In genomic region chr12:56078931-56079728, GRCh38 we compare ENCODE assay signal across 8 cellular contexts. TPM values are rescaled to one million over a fixed set of nuclear protein-coding genes. Genes with fewer than 3 reads are reported as not detected.
DNase-seq lines count a peak whose midpoint lies in the region; ATAC-seq, FAIRE-seq and TF ChIP-seq lines count a peak whose summit lies in the region.

No MANE protein-coding gene starts in this region.

- H3K4ac ChIP-seq in H1 (replicated peaks; ENCODE audit: insufficient read length, low read depth, low read length): no peak overlapping the region

- no peak overlapping the region for H3K27ac Mint-ChIP-seq in activated CD8-positive, alpha-beta memory T cell treated with anti-CD3 and anti-CD28 coated beads, Interleukin-2, amount 10 ng/mL, durations not matched to agents 7 days and 5 days

- H2BK12ac ChIP-seq in H1 (ENCODE audit: low read depth, low read length): peak overlapping the region; percentile 100

- peak overlapping the region; percentile 98 for H4K91ac ChIP-seq in H1 (replicated peaks; ENCODE audit: insufficient read length, low read length)

- ATAC-seq in HG03108 (IDR thresholded peaks at IDR 0.05; ENCODE audit: unreplicated experiment) (peak; percentile 57), HG03520 (IDR thresholded peaks at IDR 0.05; ENCODE audit: unreplicated experiment) (no peak)
- peak; percentile 74 for ATAC-seq in activated CD8-positive, alpha-beta memory T cell treated with anti-CD3 and anti-CD28 coated beads, Interleukin-2, amount 10 ng/mL, durations not matched to agents 7 days and 5 days

- 4% methylated on average over 50 of the region's 50 CpGs; no CpG with 5 or more reads in 1 of the 2 experiments for WGBS in H1 (ENCODE audit: extremely low coverage in 1 of 2, insufficient coverage in 1 of 2, insufficient read length in 1 of 2, insufficient replicate concordance in 2 of 2, low coverage in 1 of 2, low lambda C conversion rate in 2 of 2, missing lambda C conversion rate in 1 of 2), 2 experiments

- H3K4me3 Mint-ChIP-seq in activated CD8-positive, alpha-beta memory T cell treated with anti-CD3 and anti-CD28 coated beads, Interleukin-2, amount 10 ng/mL, durations not matched to agents 7 days and 5 days: peak overlapping the region; percentile 76

- POLR2A ChIA-PET in GM10248 (lab: Yijun Ruan, JAX) (interaction anchor here (0.7 kb wide), 1 partner anchor 25 kb away, joined by 3 read pairs; the partner anchor contains the start of gene PA2G4), H1 (lab: Charles Lee; ENCODE audit: partially characterized antibody) (interaction anchor here (0.6 to 8.9 kb wide), 32 partner anchors 13 to 355 kb away, joined by 3 to 112 read pairs (median 4); partner anchors contain the start of genes ESYT1, IKZF4, MYL6 and PA2G4)

- H2BK5ac ChIP-seq in H1 (ENCODE audit: low read depth, low read length): peak overlapping the region; percentile 98

- H3K36me3 ChIP-seq in H1 (ENCODE audit: control insufficient read depth in 2 of 4, insufficient read depth in 4 of 4, low read length in 3 of 4): peaks cover 0 to 2% (median 0%) of the 10 kb centered on the region in 4 experiments; a peak in 4 of 8 replicates

- H3K4me1 ChIP-seq in H1 (replicated peaks in 1 of 4; ENCODE audit: control insufficient read depth in 3 of 4, insufficient read depth in 4 of 4, low read length in 3 of 4): peaks cover 3 to 17% (median 11%) of the 10 kb centered on the region in 4 experiments

- H3K4me3 ChIP-seq in H1 (ENCODE audit: extremely low read depth in 1 of 4, insufficient read depth in 2 of 4, low read depth in 3 of 4, low read length in 4 of 4): peak overlapping the region; percentile 74 to 89 (median 80)

- TF ChIP-seq EP300 in H1 (IDR thresholded peaks at IDR 0.05; ENCODE audit: borderline replicate concordance in 1 of 2, low read depth in 2 of 2, low read length in 2 of 2): 0 out of 3 replicates have a peak, but pooled peaks of 1 of the 2 experiments have one; percentile 38

- H2BK15ac ChIP-seq in H1 (ENCODE audit: low read length): peak overlapping the region; percentile 100

- no peaks in the 10 kb centered on the region for H3K9me3 Mint-ChIP-seq in activated CD8-positive, alpha-beta memory T cell treated with anti-CD3 and anti-CD28 coated beads, Interleukin-2, amount 10 ng/mL, durations not matched to agents 7 days and 5 days (ENCODE audit: low read depth)

- peak overlapping the region; percentile 79 to 95 (median 86) for H3K9ac ChIP-seq in H1 (replicated peaks in 1 of 4; ENCODE audit: extremely low read depth in 1 of 4, low read depth in 3 of 4, low read length in 3 of 4)

- peak overlapping the region; percentile 62 to 97 for H3K4me2 ChIP-seq in H1 (ENCODE audit: insufficient read depth in 1 of 2, low read depth in 2 of 2, low read length in 2 of 2)

- H3K27me3 ChIP-seq in H1 (replicated peaks in 1 of 4; ENCODE audit: control insufficient read depth in 3 of 4, extremely low read depth in 1 of 4, insufficient read depth in 3 of 4, low read length in 3 of 4): no peaks in the 10 kb centered on the region

- 0 out of 2 replicates have a peak overlapping the region, but pooled peaks have one; percentile 61 for H2BK20ac ChIP-seq in H1 (ENCODE audit: low read length)

- H3K9me3 ChIP-seq in H1 (ENCODE audit: insufficient read depth in 2 of 2, low read depth in 1 of 2, low read length in 1 of 2): no peaks in the 10 kb centered on the region; a peak in 1 of 4 replicates

- peak overlapping the region; percentile 100 for H3K18ac ChIP-seq in H1 (ENCODE audit: extremely low read depth, low read length)

- no peak for FAIRE-seq in H1 (lab: Jason Lieb, UNC)

- H3K36me3 Mint-ChIP-seq in activated CD8-positive, alpha-beta memory T cell treated with anti-CD3 and anti-CD28 coated beads, Interleukin-2, amount 10 ng/mL, durations not matched to agents 7 days and 5 days: no peaks in the 10 kb centered on the region

- peaks cover 6% of the 10 kb centered on the region; the same call in 1 of the 2 replicates for H3K79me1 ChIP-seq in H1 (ENCODE audit: low read depth, low read length)

- peak overlapping the region; percentile 92 for H3K27ac ChIP-seq in H1 (ENCODE audit: low read depth, low read length)

- peak overlapping the region; percentile 99 for H4K8ac ChIP-seq in H1 (ENCODE audit: extremely low read depth, insufficient read depth, low read length)

- TF ChIP-seq RAD21 in H1 (IDR thresholded peaks at IDR 0.05 in 1 of 2, conservative IDR thresholded peaks at IDR 0.05 in 1 of 2; ENCODE audit: low read depth in 2 of 2, low read length in 2 of 2): peak; percentile 35 to 51; a peak in 3 of 4 replicates

- CTCF ChIA-PET in GM10248 (lab: Yijun Ruan, JAX): interaction anchor here (1.0 to 2.6 kb wide), 14 partner anchors 9 to 340 kb away, joined by 3 to 11 read pairs (median 3); partner anchors contain the start of genes PA2G4 and RNF41
- CTCF ChIA-PET in activated CD8-positive, alpha-beta memory T cell treated with anti-CD3 and anti-CD28 coated beads, Interleukin-2, amount 10 ng/mL, durations not matched to agents 7 days and 5 days (lab: Charles Lee): interaction anchor here (0.7 to 3.1 kb wide), 16 partner anchors 11 to 153 kb away, joined by 3 to 13 read pairs (median 4); partner anchors contain the start of genes PA2G4 and ZC3H10
- CTCF ChIA-PET in H1 (lab: Charles Lee; ENCODE audit: partially characterized antibody): interaction anchor here (0.6 to 5.1 kb wide), 21 partner anchors 11 to 362 kb away, joined by 3 to 31 read pairs (median 5); partner anchors contain the start of genes ORMDL2, PA2G4, RNF41 and SARNP

- peak in 1 of 2 experiments; percentile 84; a peak in 2 of 3 replicates for TF ChIP-seq POLR2A in H1 (IDR thresholded peaks at IDR 0.05; ENCODE audit: control extremely low read depth in 1 of 2, low read depth in 2 of 2, low read length in 2 of 2)

- peak; percentile 79 for DNase-seq in GM10248 (ENCODE audit: extremely low spot score)
- DNase-seq in NCI-H82 treated with DMSO at 0.1 percent for 48 hours (lab: John Stamatoyannopoulos, UW; ENCODE audit: unreplicated experiment): peak; percentile 60
- DNase-seq in activated CD8-positive, alpha-beta memory T cell treated with anti-CD3 and anti-CD28 coated beads, Interleukin-2, amount 10 ng/mL, durations not matched to agents 7 days and 5 days: peak; percentile 65
- peak; percentile 82 to 98 for DNase-seq in H1 (ENCODE audit: low read depth in 1 of 2, low spot score in 2 of 2)
- peak; percentile 85 for DNase-seq in medulla oblongata (ENCODE audit: extremely low spot score)
- peak; percentile 16 to 38 (median 16) for DNase-seq in stimulated activated CD4-positive, alpha-beta T cell treated with anti-CD3 and anti-CD28 coated beads, TNF-alpha, amount 100 ng/mL, for 48 hours (ENCODE audit: low read depth in 3 of 3)

- peak overlapping the region; percentile 96 for H2BK120ac ChIP-seq in H1 (replicated peaks; ENCODE audit: low read depth, low read length)

- peaks cover 2 to 10% of the 10 kb centered on the region in 2 experiments for H4K20me1 ChIP-seq in H1 (replicated peaks in 1 of 2; ENCODE audit: control insufficient read depth in 1 of 2, insufficient read depth in 2 of 2, low read length in 2 of 2)

- H2AFZ ChIP-seq in H1 (ENCODE audit: low read length): peak overlapping the region; percentile 99

- H3K4me1 Mint-ChIP-seq in activated CD8-positive, alpha-beta memory T cell treated with anti-CD3 and anti-CD28 coated beads, Interleukin-2, amount 10 ng/mL, durations not matched to agents 7 days and 5 days: peaks cover 14% of the 10 kb centered on the region

- peaks cover 7% of the 10 kb centered on the region; the same call in 1 of the 2 replicates for H3K23me2 ChIP-seq in H1 (ENCODE audit: low read depth, low read length)

- peak overlapping the region; percentile 97 for H3K56ac ChIP-seq in H1 (replicated peaks; ENCODE audit: insufficient read length, low read depth, low read length)

- no peak overlapping the region for H3K14ac ChIP-seq in H1 (ENCODE audit: insufficient read length)

- no peak overlapping the region for H3K23ac ChIP-seq in H1 (ENCODE audit: insufficient read length)

- H4K5ac ChIP-seq in H1 (ENCODE audit: insufficient read length, low read depth, low read length): peak overlapping the region; percentile 100

- no peak overlapping the region for H2AK5ac ChIP-seq in H1 (ENCODE audit: low read depth, low read length)

- peaks cover 0 to 27% of the 10 kb centered on the region in 2 experiments; a peak in 2 of 4 replicates for H3K79me2 ChIP-seq in H1 (ENCODE audit: control insufficient read depth in 1 of 2, insufficient read depth in 2 of 2, low read length in 2 of 2)

- peaks cover 30% of the 10 kb centered on the region for H3K27me3 Mint-ChIP-seq in activated CD8-positive, alpha-beta memory T cell treated with anti-CD3 and anti-CD28 coated beads, Interleukin-2, amount 10 ng/mL, durations not matched to agents 7 days and 5 days

- peak; percentile 55 for TF ChIP-seq CTCF in GM10248 (IDR thresholded peaks at IDR 0.05; ENCODE audit: control extremely low read depth, extremely low read depth, low read depth, missing control alignments)
- peak; percentile 73 to 81 (median 78) for TF ChIP-seq CTCF in H1 (IDR thresholded peaks at IDR 0.05; ENCODE audit: control extremely low read depth in 1 of 3, insufficient read depth in 1 of 3, low read depth in 1 of 3, low read length in 3 of 3)

RNA-seq across cellular contexts. Expression of gene ERBB3, which starts 0.8 kb away (rescaled TPM):
- 1 to 10 TPM in 1 of 2 experiments, under 1 TPM in 1; 0.94 to 1.8 TPM for total RNA-seq in activated CD8-positive, alpha-beta memory T cell treated with anti-CD3 and anti-CD28 coated beads, Interleukin-2, amount 10 ng/mL, durations not matched to agents 7 days and 5 days
- 49.2 and 52.4 TPM in 2 replicates for total RNA-seq in H1 (2021; fragmentation: NEBNext Ultra II Directional; extraction: Animal tissue kit (Norgen Biotek cat#: 25700))
- 33.9 and 43.4 TPM in 2 replicates for polyA plus RNA-seq in H1 (2011; rRNA removed)
- 42.1 TPM for polyA plus RNA-seq in H1 (2011; cell fraction: cytosol; rRNA removed)
- 84.6 TPM for polyA plus RNA-seq in H1 (2011; cell fraction: nucleus; rRNA removed)
- 41.7 to 55.5 TPM (median 51.4 TPM) in 4 replicates for polyA plus RNA-seq in H1 (2012, experiment 1 of 2)
- polyA plus RNA-seq in H1 (2012, experiment 2 of 2): 18.7 TPM
- polyA plus RNA-seq in H1 (2013, experiment 1 of 2): 57.7 TPM
- 59.8 TPM for polyA plus RNA-seq in H1 (2013, experiment 2 of 2)
- polyA minus RNA-seq in H1 (2011; rRNA and poly(A)+ RNA removed): 158 and 203 TPM in 2 replicates
- polyA minus RNA-seq in H1 (2011; cell fraction: cytosol; rRNA and poly(A)+ RNA removed): 47.3 TPM
- polyA minus RNA-seq in H1 (2011; cell fraction: nucleus; rRNA and poly(A)+ RNA removed): 53.6 TPM

RNA-seq across cellular contexts. Expression of gene PA2G4, which starts 25.2 kb away (rescaled TPM):
- total RNA-seq in activated CD8-positive, alpha-beta memory T cell treated with anti-CD3 and anti-CD28 coated beads, Interleukin-2, amount 10 ng/mL, durations not matched to agents 7 days and 5 days: 100 to 1,000 TPM; 293 to 364 TPM
- 237 and 242 TPM in 2 replicates for total RNA-seq in H1 (2021; fragmentation: NEBNext Ultra II Directional; extraction: Animal tissue kit (Norgen Biotek cat#: 25700))
- 100 and 159 TPM in 2 replicates for polyA plus RNA-seq in H1 (2011; rRNA removed)
- 270 TPM for polyA plus RNA-seq in H1 (2011; cell fraction: cytosol; rRNA removed)
- 92.3 TPM for polyA plus RNA-seq in H1 (2011; cell fraction: nucleus; rRNA removed)
- polyA plus RNA-seq in H1 (2012, experiment 1 of 2): 246 to 284 TPM (median 256 TPM) in 4 replicates
- 222 TPM for polyA plus RNA-seq in H1 (2012, experiment 2 of 2)
- 251 TPM for polyA plus RNA-seq in H1 (2013, experiment 1 of 2)
- polyA plus RNA-seq in H1 (2013, experiment 2 of 2): 249 TPM
- polyA minus RNA-seq in H1 (2011; rRNA and poly(A)+ RNA removed): 112 and 145 TPM in 2 replicates
- polyA minus RNA-seq in H1 (2011; cell fraction: cytosol; rRNA and poly(A)+ RNA removed): 102 TPM
- polyA minus RNA-seq in H1 (2011; cell fraction: nucleus; rRNA and poly(A)+ RNA removed): 72.8 TPM

RNA-seq across cellular contexts. Expression of gene RPL41, which starts 37.3 kb away (rescaled TPM):
- 1,000 to 10,000 TPM; 3,748 to 4,271 TPM for total RNA-seq in activated CD8-positive, alpha-beta memory T cell treated with anti-CD3 and anti-CD28 coated beads, Interleukin-2, amount 10 ng/mL, durations not matched to agents 7 days and 5 days
- total RNA-seq in H1 (2021; fragmentation: NEBNext Ultra II Directional; extraction: Animal tissue kit (Norgen Biotek cat#: 25700)): 4,440 and 4,619 TPM in 2 replicates
- polyA plus RNA-seq in H1 (2011; rRNA removed): 10,552 and 16,488 TPM in 2 replicates
- 15,274 TPM for polyA plus RNA-seq in H1 (2011; cell fraction: cytosol; rRNA removed)
- 5,028 TPM for polyA plus RNA-seq in H1 (2011; cell fraction: nucleus; rRNA removed)
- polyA plus RNA-seq in H1 (2012, experiment 1 of 2): 8,984 to 12,435 TPM (median 10,789 TPM) in 4 replicates
- polyA plus RNA-seq in H1 (2012, experiment 2 of 2): 8,788 TPM
- polyA plus RNA-seq in H1 (2013, experiment 1 of 2): 16,458 TPM
- 15,195 TPM for polyA plus RNA-seq in H1 (2013, experiment 2 of 2)
- polyA minus RNA-seq in H1 (2011; rRNA and poly(A)+ RNA removed): 1,518 and 2,159 TPM in 2 replicates
- polyA minus RNA-seq in H1 (2011; cell fraction: cytosol; rRNA and poly(A)+ RNA removed): 1,097 TPM
- 1,566 TPM for polyA minus RNA-seq in H1 (2011; cell fraction: nucleus; rRNA and poly(A)+ RNA removed)

RNA-seq across cellular contexts. Expression of gene RPS26, which starts 37.4 kb away (rescaled TPM):
- 10 to 100 TPM; 27.9 to 42.2 TPM for total RNA-seq in activated CD8-positive, alpha-beta memory T cell treated with anti-CD3 and anti-CD28 coated beads, Interleukin-2, amount 10 ng/mL, durations not matched to agents 7 days and 5 days
- 53.4 and 64.3 TPM in 2 replicates for total RNA-seq in H1 (2021; fragmentation: NEBNext Ultra II Directional; extraction: Animal tissue kit (Norgen Biotek cat#: 25700))
- polyA plus RNA-seq in H1 (2011; rRNA removed): 1,236 and 1,922 TPM in 2 replicates
- 1,367 TPM for polyA plus RNA-seq in H1 (2011; cell fraction: cytosol; rRNA removed)
- polyA plus RNA-seq in H1 (2011; cell fraction: nucleus; rRNA removed): 259 TPM
- 666 to 921 TPM (median 701 TPM) in 4 replicates for polyA plus RNA-seq in H1 (2012, experiment 1 of 2)
- 1,419 TPM for polyA plus RNA-seq in H1 (2012, experiment 2 of 2)
- 1,796 TPM for polyA plus RNA-seq in H1 (2013, experiment 1 of 2)
- polyA plus RNA-seq in H1 (2013, experiment 2 of 2): 1,827 TPM
- polyA minus RNA-seq in H1 (2011; rRNA and poly(A)+ RNA removed): 257 and 286 TPM in 2 replicates
- polyA minus RNA-seq in H1 (2011; cell fraction: cytosol; rRNA and poly(A)+ RNA removed): 72.8 TPM
- 102 TPM for polyA minus RNA-seq in H1 (2011; cell fraction: nucleus; rRNA and poly(A)+ RNA removed)

RNA-seq across cellular contexts. Expression of gene ZC3H10, which starts 38.9 kb away (rescaled TPM):
- total RNA-seq in activated CD8-positive, alpha-beta memory T cell treated with anti-CD3 and anti-CD28 coated beads, Interleukin-2, amount 10 ng/mL, durations not matched to agents 7 days and 5 days: 10 to 100 TPM; 10.3 to 11.7 TPM
- 11.2 and 12.5 TPM in 2 replicates for total RNA-seq in H1 (2021; fragmentation: NEBNext Ultra II Directional; extraction: Animal tissue kit (Norgen Biotek cat#: 25700))
- 4.0 and 5.1 TPM in 2 replicates for polyA plus RNA-seq in H1 (2011; rRNA removed)
- 4.3 TPM for polyA plus RNA-seq in H1 (2011; cell fraction: cytosol; rRNA removed)
- polyA plus RNA-seq in H1 (2011; cell fraction: nucleus; rRNA removed): 7.6 TPM
- polyA plus RNA-seq in H1 (2012, experiment 1 of 2): 4.6 to 7.7 TPM (median 5.1 TPM) in 4 replicates
- polyA plus RNA-seq in H1 (2012, experiment 2 of 2): 3.7 TPM
- polyA plus RNA-seq in H1 (2013, experiment 1 of 2): 4.2 TPM
- 3.9 TPM for polyA plus RNA-seq in H1 (2013, experiment 2 of 2)
- 10.7 and 15.3 TPM in 2 replicates for polyA minus RNA-seq in H1 (2011; rRNA and poly(A)+ RNA removed)
- 7.1 TPM for polyA minus RNA-seq in H1 (2011; cell fraction: cytosol; rRNA and poly(A)+ RNA removed)
- 34.0 TPM for polyA minus RNA-seq in H1 (2011; cell fraction: nucleus; rRNA and poly(A)+ RNA removed)

Comparison
In these comparisons a context has a peak if more than half of its experiments do, and no peak if none do; other contexts are left out.
1. DNase-seq: peak in every context shown above with its lines; median percentile 90 in H1; 85 in medulla oblongata; 79 in GM10248; 65 in activated CD8-positive, alpha-beta memory T cell treated with anti-CD3 and anti-CD28 coated beads, Interleukin-2, amount 10 ng/mL, durations not matched to agents 7 days and 5 days; 60 in NCI-H82 treated with DMSO at 0.1 percent for 48 hours; 16 in stimulated activated CD4-positive, alpha-beta T cell treated with anti-CD3 and anti-CD28 coated beads, TNF-alpha, amount 100 ng/mL, for 48 hours.
2. RNA of gene ERBB3, which starts 0.8 kb away (total RNA-seq): 49.2 to 52.4 TPM in H1; 0.94 to 1.8 TPM in activated CD8-positive, alpha-beta memory T cell treated with anti-CD3 and anti-CD28 coated beads, Interleukin-2, amount 10 ng/mL, durations not matched to agents 7 days and 5 days; every median in the first group is over 10 times any median in the second.